In the genomic region with DNA sequence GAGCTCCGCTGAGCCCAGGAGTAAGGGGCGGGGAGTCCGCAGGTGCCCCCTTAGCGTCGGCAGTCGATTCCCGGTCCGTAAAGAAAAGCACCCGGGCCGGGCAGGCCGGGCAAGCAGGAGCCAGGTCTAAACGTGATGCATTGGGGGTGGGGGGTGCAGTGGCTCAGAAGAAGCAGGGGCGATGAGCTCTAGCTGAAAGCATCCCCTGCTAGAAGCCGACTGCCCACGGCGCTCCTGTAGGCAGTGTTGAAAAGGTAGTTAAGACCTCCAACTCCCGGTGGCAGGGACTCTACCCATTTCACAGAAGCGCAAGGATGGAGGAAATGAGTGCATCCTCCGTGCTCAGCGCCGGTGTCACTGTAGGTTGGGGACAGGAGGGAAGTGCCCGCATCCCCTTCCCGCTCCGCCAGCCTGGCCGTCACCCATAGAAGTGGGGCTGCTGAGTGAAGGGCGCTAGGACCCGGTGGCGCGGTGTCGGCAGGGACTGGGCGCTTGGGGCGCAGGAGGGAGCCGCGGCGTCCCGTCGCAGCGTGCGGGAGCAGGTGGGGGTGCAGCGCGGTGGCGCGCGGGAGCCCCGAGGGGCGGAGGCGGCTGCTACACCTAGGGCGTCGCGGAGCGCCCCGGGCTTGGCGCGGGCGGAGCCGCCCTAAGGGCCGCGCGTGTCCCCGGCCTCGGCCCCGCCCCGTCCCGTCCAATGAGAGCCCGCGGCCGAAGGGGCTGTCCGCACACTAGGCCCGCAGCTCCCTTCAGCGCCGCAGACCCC, we compare ENCODE assay signal across 8 cellular contexts. TPM values are rescaled to one million over a fixed set of nuclear protein-coding genes. Genes with fewer than 3 reads are reported as not detected.
DNase-seq lines count a peak whose midpoint lies in the region; ATAC-seq, FAIRE-seq and TF ChIP-seq lines count a peak whose summit lies in the region.

A gene (plus strand): TSS at position 724 of the 763 bp plus-strand sequence. CDS start 298 bp downstream, outside the sequence.

- H3K27me3 Mint-ChIP-seq in central memory CD8-positive, alpha-beta T cell = peaks cover 28% of the 10 kb centered on the region

- H3K4me1 Mint-ChIP-seq in central memory CD8-positive, alpha-beta T cell = peaks cover 7% of the 10 kb centered on the region

- peaks cover 2% of the 10 kb centered on the region for H3K36me3 Mint-ChIP-seq in central memory CD8-positive, alpha-beta T cell (ENCODE audit: insufficient read depth)

- 1% methylated on average over 25 to 56 of the region's 71 CpGs for WGBS in lower leg skin, 2 donors

- TF ChIP-seq CTCF in lower leg skin (IDR thresholded peaks at IDR 0.05) = no peak

- no peak within 1 kb of the TSS for H3K27ac Mint-ChIP-seq in central memory CD8-positive, alpha-beta T cell (ENCODE audit: low read depth)

- peak within 1 kb of the TSS; percentile 34 for H3K4me3 ChIP-seq in lower leg skin (ENCODE audit: low read depth, poor library complexity, severe bottlenecking)

- peak within 1 kb of the TSS; percentile 84 for H3K4me3 Mint-ChIP-seq in central memory CD8-positive, alpha-beta T cell

- ATAC-seq in HG03442 (IDR thresholded peaks at IDR 0.05; ENCODE audit: unreplicated experiment) (peak; percentile 57), GM21576 (IDR thresholded peaks at IDR 0.05; ENCODE audit: unreplicated experiment) (no peak), HG03521 (IDR thresholded peaks at IDR 0.05; ENCODE audit: unreplicated experiment) (no peak)
- ATAC-seq in central memory CD8-positive, alpha-beta T cell (replicated peaks; ENCODE audit: extremely low read depth, poor library complexity, severe bottlenecking) = peak; percentile 84

- H3K9me3 Mint-ChIP-seq in central memory CD8-positive, alpha-beta T cell = no peaks in the 10 kb centered on the region

- peak; percentile 65 for FAIRE-seq in GM12891 (lab: Jason Lieb, UNC)

- peak; percentile 75 for DNase-seq in GM12891 (ENCODE audit: insufficient read length, low spot score)
- DNase-seq in activated CD4-positive, CD25-positive, alpha-beta regulatory T cell (lab: John Stamatoyannopoulos, UW) = peak in 3 of 4 experiments; percentile 12 to 17 (median 13)
- peak; percentile 29 to 41 for DNase-seq in central memory CD8-positive, alpha-beta T cell (ENCODE audit: low spot score in 2 of 2)
- peak in 1 of 2 donors; percentile 12 for DNase-seq in lower leg skin (ENCODE audit: low spot score in 2 of 2)
- DNase-seq in stimulated activated CD4-positive, alpha-beta T cell treated with anti-CD3 and anti-CD28 coated beads, TNF-alpha, amount 100 ng/mL, for 4 hours (ENCODE audit: low read depth in 3 of 3) = peak; percentile 17 to 29 (median 26)

- no peak for TF ChIP-seq POLR2A in GM12891 (IDR thresholded peaks at IDR 0.05; ENCODE audit: low read depth, low read length)
- TF ChIP-seq POLR2A in lower leg skin (IDR thresholded peaks at IDR 0.05) = no peak

- intact Hi-C loops in lower leg skin (cut with DNase I; ENCODE audit: low total_unique reads) = loop anchor here (10.0 kb wide), 2 partner anchors 106 to 196 kb away; a partner anchor contains a TSS

TF ChIP-seq in GM12891, 5 proteins besides CTCF, POLR2A, EP300 and RAD21:
- TF ChIP-seq POU2F2 (IDR thresholded peaks at IDR 0.05; ENCODE audit: low read depth, low read length) = no peak
- no peak for TF ChIP-seq POLR2AphosphoS5 (IDR thresholded peaks at IDR 0.05; ENCODE audit: low read depth, low read length)
- no peak for TF ChIP-seq TAF1 (IDR thresholded peaks at IDR 0.05; ENCODE audit: low read depth, low read length)
- TF ChIP-seq PAX5 (IDR thresholded peaks at IDR 0.05; ENCODE audit: insufficient read depth, low read length, severe bottlenecking) = no peak
- no peak for TF ChIP-seq SPI1 (IDR thresholded peaks at IDR 0.05; ENCODE audit: low read depth, low read length)

RNA-seq across cellular contexts. Expression of the gene that starts here (rescaled TPM):
- polyA plus RNA-seq in GM12891 (2012; ENCODE audit: low read depth, missing spikeins) = 0.15 TPM
- 10 to 100 TPM; 20.2 to 37.7 (median 23.4) TPM for total RNA-seq in lower leg skin

Comparison
In these comparisons a context has a peak if more than half of its experiments do, and no peak if none do; other contexts are left out.
1. ATAC-seq: peak in HG03442 (single experiment) and central memory CD8-positive, alpha-beta T cell (single experiment); none in GM21576 (single experiment) and HG03521 (single experiment).